25 cellular contexts compared by ENCODE assay signal in genomic region chr1:118618618-118619340, GRCh38.
"Had no signal": no experiment of that assay in that cellular context is flagged by ENCODE, and none has a peak within 500 bp of the region (broad histone marks: within the 10 kb centered on the region; RNA-seq: fewer than 3 reads in every experiment).

No MANE protein-coding gene starts in this region.

- H3K4me1 Mint-ChIP-seq: activated CD4-positive, alpha-beta T cell treated with anti-CD3 and anti-CD28 coated beads for 36 hours; activated naive CD8-positive, alpha-beta T cell treated with anti-CD3 and anti-CD28 coated beads for 36 hours; natural killer cell; stimulated activated effector memory CD8-positive, alpha-beta T cell treated with anti-CD3 and anti-CD28 coated beads, Interleukin-12 subunit alpha, Interleukin-12 subunit beta, amount 100 ng/mL, for 72 hours; stimulated activated naive CD8-positive, alpha-beta T cell treated with anti-CD3 and anti-CD28 coated beads, Interleukin-15, amount 100 ng/mL, for 72 hours; WTC11 had no signal

- H3K27me3 ChIP-seq: neutrophil, pancreas, right lobe of liver, suprapubic skin, transverse colon, uterus had no signal

- H3K27ac ChIP-seq: neutrophil, pancreas, right lobe of liver, suprapubic skin, transverse colon, uterus had no signal

- ATAC-seq: activated CD4-positive, alpha-beta T cell treated with anti-CD3 and anti-CD28 coated beads for 36 hours; activated T-cell treated with anti-CD3 and anti-CD28 coated beads, Interleukin-2, amount 50 U/mL, for 4 hours; left ventricle myocardium superior; natural killer cell; pancreas; right lobe of liver; stimulated activated effector memory CD8-positive, alpha-beta T cell treated with anti-CD3 and anti-CD28 coated beads, Interleukin-12 subunit alpha, Interleukin-12 subunit beta, amount 100 ng/mL, for 72 hours; stimulated activated naive CD8-positive, alpha-beta T cell treated with anti-CD3 and anti-CD28 coated beads, Interleukin-15, amount 100 ng/mL, for 72 hours; WTC11 had no signal

- H3K9me3 ChIP-seq: pancreas, right lobe of liver, suprapubic skin, transverse colon, uterus had no signal

- H3K4me3 ChIP-seq: pancreas, right lobe of liver, suprapubic skin, transverse colon, uterus had no signal

- H3K27me3 Mint-ChIP-seq: activated CD4-positive, alpha-beta T cell treated with anti-CD3 and anti-CD28 coated beads for 36 hours; activated naive CD8-positive, alpha-beta T cell treated with anti-CD3 and anti-CD28 coated beads for 36 hours; stimulated activated naive CD8-positive, alpha-beta T cell treated with anti-CD3 and anti-CD28 coated beads, Interleukin-15, amount 100 ng/mL, for 72 hours had no signal

- DNase-seq: activated CD4-positive, alpha-beta T cell treated with anti-CD3 and anti-CD28 coated beads for 36 hours; activated CD4-positive, alpha-beta T cell treated with anti-CD3 and anti-CD28 coated beads, Interleukin-2, amount 50 U/mL, for 4 hours; activated CD8-positive, alpha-beta memory T cell treated with anti-CD3 and anti-CD28 coated beads for 24 hours; activated CD8-positive, alpha-beta memory T cell treated with anti-CD3 and anti-CD28 coated beads, Interleukin-2, amount 50 U/mL, for 4 hours; activated naive CD4-positive, alpha-beta T cell; activated naive CD8-positive, alpha-beta T cell treated with anti-CD3 and anti-CD28 coated beads for 36 hours; activated T-cell treated with anti-CD3 and anti-CD28 coated beads, Interleukin-2, amount 50 U/mL, for 4 hours; cerebellar nuclear complex; hypothalamus; left ventricle myocardium superior; midbrain; natural killer cell; pancreas; right lobe of liver; small intestine; stimulated activated CD4-positive, alpha-beta T cell treated with anti-CD3 and anti-CD28 coated beads, Interleukin-2, amount 100 ng/mL, for 24 hours; stimulated activated naive CD8-positive, alpha-beta T cell treated with anti-CD3 and anti-CD28 coated beads, Interleukin-15, amount 100 ng/mL, for 72 hours; T1000; transverse colon; uterus had no signal

- H3K36me3 ChIP-seq: neutrophil, pancreas, right lobe of liver, suprapubic skin, transverse colon, uterus had no signal

- H3K27ac Mint-ChIP-seq: activated CD4-positive, alpha-beta T cell treated with anti-CD3 and anti-CD28 coated beads for 36 hours; activated naive CD8-positive, alpha-beta T cell treated with anti-CD3 and anti-CD28 coated beads for 36 hours; activated T-helper 2 cell treated with anti-CD3 and anti-CD28 coated beads, Interferon-gamma antibody, Interleukin-2, Interleukin-4, amounts not matched to agents 10 μg/mL and 5 μg/mL and 100 μg/mL, durations not matched to agents 14 hours and 24 hours and 36 hours; natural killer cell; stimulated activated effector memory CD8-positive, alpha-beta T cell treated with anti-CD3 and anti-CD28 coated beads, Interleukin-12 subunit alpha, Interleukin-12 subunit beta, amount 100 ng/mL, for 72 hours; stimulated activated naive CD8-positive, alpha-beta T cell treated with anti-CD3 and anti-CD28 coated beads, Interleukin-15, amount 100 ng/mL, for 72 hours; WTC11 had no signal

- H3K4me1 ChIP-seq: pancreas, right lobe of liver, suprapubic skin, transverse colon, uterus had no signal

- H3K36me3 Mint-ChIP-seq: activated naive CD8-positive, alpha-beta T cell treated with anti-CD3 and anti-CD28 coated beads for 36 hours; stimulated activated effector memory CD8-positive, alpha-beta T cell treated with anti-CD3 and anti-CD28 coated beads, Interleukin-12 subunit alpha, Interleukin-12 subunit beta, amount 100 ng/mL, for 72 hours; WTC11 had no signal

- H3K4me3 Mint-ChIP-seq: activated CD4-positive, alpha-beta T cell treated with anti-CD3 and anti-CD28 coated beads for 36 hours; activated naive CD8-positive, alpha-beta T cell treated with anti-CD3 and anti-CD28 coated beads for 36 hours; activated T-cell treated with anti-CD3 and anti-CD28 coated beads, Interleukin-2, amount 50 U/mL, for 4 hours; natural killer cell; stimulated activated effector memory CD8-positive, alpha-beta T cell treated with anti-CD3 and anti-CD28 coated beads, Interleukin-12 subunit alpha, Interleukin-12 subunit beta, amount 100 ng/mL, for 72 hours; stimulated activated naive CD8-positive, alpha-beta T cell treated with anti-CD3 and anti-CD28 coated beads, Interleukin-15, amount 100 ng/mL, for 72 hours; WTC11 had no signal
